Comparison of ENCODE assay signal across 9 cellular contexts in the genomic region with DNA sequence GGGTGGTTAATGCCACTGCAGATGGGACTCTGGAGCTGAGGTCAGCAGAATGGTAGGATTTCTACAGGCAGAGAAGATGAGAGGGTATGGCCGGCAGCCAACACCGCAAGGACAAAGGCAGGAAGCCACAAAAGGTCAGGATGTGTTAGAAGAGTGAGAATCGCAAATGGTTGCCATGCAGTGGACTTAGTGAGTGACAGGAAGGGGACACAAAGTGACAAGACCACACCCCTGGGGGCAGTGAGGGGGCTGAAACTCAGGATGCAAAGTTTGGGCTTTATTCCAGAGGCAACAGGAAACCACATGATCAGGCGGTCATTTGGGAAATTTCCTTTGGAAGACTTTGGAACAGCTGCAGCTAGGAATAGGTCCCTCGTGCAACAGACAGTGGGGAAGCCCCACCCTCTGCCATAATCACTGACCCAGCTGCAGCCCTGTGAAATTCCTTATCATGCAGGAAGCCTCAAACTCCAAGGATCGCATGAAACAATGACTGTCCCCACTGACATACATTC. TPM values are rescaled to one million over a fixed set of nuclear protein-coding genes. Genes with fewer than 3 reads are reported as not detected.
DNase-seq lines count a peak whose midpoint lies in the region; FAIRE-seq and TF ChIP-seq lines count a peak whose summit lies in the region.
"Had no signal": no experiment of that assay in that cellular context is flagged by ENCODE, and none has a peak within 500 bp of the region (broad histone marks: within the 10 kb centered on the region; RNA-seq: fewer than 3 reads in every experiment).

No MANE protein-coding gene starts in this region.

- peaks cover 10% of the 10 kb centered on the region for H3K36me3 Mint-ChIP-seq in activated naive CD4-positive, alpha-beta T cell treated with anti-CD3 and anti-CD28 coated beads, Interleukin-2, amount 10 ng/mL, durations not matched to agents 7 days and 5 days
- peaks cover 71% of the 10 kb centered on the region for H3K36me3 Mint-ChIP-seq in activated T-cell treated with anti-CD3 and anti-CD28 coated beads, Interleukin-2, amount 50 U/mL, for 24 hours (ENCODE audit: low read depth)

- no peaks in the 10 kb centered on the region for H3K27me3 ChIP-seq in adrenal gland

- no peaks in the 10 kb centered on the region for H3K4me1 Mint-ChIP-seq in activated naive CD4-positive, alpha-beta T cell treated with anti-CD3 and anti-CD28 coated beads, Interleukin-2, amount 10 ng/mL, durations not matched to agents 7 days and 5 days
- H3K4me1 Mint-ChIP-seq in activated T-cell treated with anti-CD3 and anti-CD28 coated beads, Interleukin-2, amount 50 U/mL, for 24 hours (ENCODE audit: low read depth) = no peaks in the 10 kb centered on the region

- CTCF ChIA-PET in activated naive CD4-positive, alpha-beta T cell treated with anti-CD3 and anti-CD28 coated beads, Interleukin-2, amount 10 ng/mL, durations not matched to agents 7 days and 5 days (lab: Charles Lee) = no interaction called here

- H3K36me3 ChIP-seq in adrenal gland (replicated peaks in 1 of 2) = peaks cover 0 to 10% of the 10 kb centered on the region in 2 donors

- H3K4me3 ChIP-seq in adrenal gland = no peak overlapping the region

- H3K9me3 Mint-ChIP-seq in activated naive CD4-positive, alpha-beta T cell treated with anti-CD3 and anti-CD28 coated beads, Interleukin-2, amount 10 ng/mL, durations not matched to agents 7 days and 5 days = peaks cover 4% of the 10 kb centered on the region
- peaks cover 11% of the 10 kb centered on the region for H3K9me3 Mint-ChIP-seq in activated T-cell treated with anti-CD3 and anti-CD28 coated beads, Interleukin-2, amount 50 U/mL, for 24 hours

- no peaks in the 10 kb centered on the region for H3K9me3 ChIP-seq in adrenal gland (replicated peaks in 1 of 3)

- 9 to 24% (median 20%) methylated on average over 6 of the region's 6 CpGs for WGBS in adrenal gland, 4 donors

- intact Hi-C loops in adrenal gland (cut with DNase I) = no loop called here

- TF ChIP-seq CTCF in adrenal gland (IDR thresholded peaks at IDR 0.05) = no peak

- DNase-seq in activated naive CD4-positive, alpha-beta T cell treated with anti-CD3 and anti-CD28 coated beads, Interleukin-2, amount 10 ng/mL, durations not matched to agents 7 days and 5 days = no peak
- DNase-seq in activated naive CD4-positive, alpha-beta T cell treated with anti-CD3 and anti-CD28 coated beads, Interleukin-2, amount 50 U/mL, for 16 hours = no peak
- DNase-seq in adrenal gland (peak; percentile 75 to 91 (median 88)), iris pigment epithelial cell (ENCODE audit: low read depth) (peak; percentile 44), ureter (ENCODE audit: low spot score) (peak; percentile 50), GM12891 (ENCODE audit: insufficient read length, low spot score) (no peak), globus pallidus (ENCODE audit: low spot score) (no peak)
- DNase-seq in activated T-cell treated with anti-CD3 and anti-CD28 coated beads, Interleukin-2, amount 50 U/mL, for 24 hours = no peak
- DNase-seq: activated gamma-delta T cell had no signal

- FAIRE-seq in GM12891 (lab: Jason Lieb, UNC) = no peak

- no peak for TF ChIP-seq POLR2A in adrenal gland (IDR thresholded peaks at IDR 0.05)
- no peak for TF ChIP-seq POLR2A in GM12891 (IDR thresholded peaks at IDR 0.05; ENCODE audit: low read depth, low read length)

- H3K27ac ChIP-seq in adrenal gland = peak overlapping the region in 1 of 5 donors; percentile 70

- no peak overlapping the region for H3K4me3 Mint-ChIP-seq in activated naive CD4-positive, alpha-beta T cell treated with anti-CD3 and anti-CD28 coated beads, Interleukin-2, amount 10 ng/mL, durations not matched to agents 7 days and 5 days
- H3K4me3 Mint-ChIP-seq in activated T-cell treated with anti-CD3 and anti-CD28 coated beads, Interleukin-2, amount 50 U/mL, for 24 hours = no peak overlapping the region

- H3K27ac Mint-ChIP-seq in activated naive CD4-positive, alpha-beta T cell treated with anti-CD3 and anti-CD28 coated beads, Interleukin-2, amount 10 ng/mL, durations not matched to agents 7 days and 5 days = peak overlapping the region; percentile 46
- H3K27ac Mint-ChIP-seq in activated T-cell treated with anti-CD3 and anti-CD28 coated beads, Interleukin-2, amount 50 U/mL, for 24 hours = no peak overlapping the region

- no peaks in the 10 kb centered on the region for H3K27me3 Mint-ChIP-seq in activated naive CD4-positive, alpha-beta T cell treated with anti-CD3 and anti-CD28 coated beads, Interleukin-2, amount 10 ng/mL, durations not matched to agents 7 days and 5 days
- H3K27me3 Mint-ChIP-seq in activated T-cell treated with anti-CD3 and anti-CD28 coated beads, Interleukin-2, amount 50 U/mL, for 24 hours = no peaks in the 10 kb centered on the region

- peaks cover 3 to 16% of the 10 kb centered on the region in 2 donors for H3K4me1 ChIP-seq in adrenal gland (replicated peaks in 1 of 2)

TF ChIP-seq in GM12891, 5 proteins besides CTCF, POLR2A, EP300 and RAD21:
- TF ChIP-seq POU2F2 (IDR thresholded peaks at IDR 0.05; ENCODE audit: low read depth, low read length) (no peak), POLR2AphosphoS5 (IDR thresholded peaks at IDR 0.05; ENCODE audit: low read depth, low read length) (no peak), PAX5 (IDR thresholded peaks at IDR 0.05; ENCODE audit: insufficient read depth, low read length, severe bottlenecking) (no peak), TAF1 (IDR thresholded peaks at IDR 0.05; ENCODE audit: low read depth, low read length) (no peak), SPI1 (IDR thresholded peaks at IDR 0.05; ENCODE audit: low read depth, low read length) (no peak)

RNA-seq across cellular contexts. Expression of a gene that starts 14.2 kb away (rescaled TPM):
- total RNA-seq in adrenal gland (1 to 10 TPM; 1.2 to 7.3 (median 5.0) TPM), ureter (7.5 TPM)
- polyA plus RNA-seq in adrenal gland = 10 to 100 TPM in 1 of 3 donors, 1 to 10 TPM in 2; 2.3 to 18.4 (median 8.3) TPM
- 0.24 TPM for polyA plus RNA-seq in GM12891 (2012; ENCODE audit: low read depth, missing spikeins)

Comparison
In these comparisons a context has a peak if more than half of its experiments do, and no peak if none do; other contexts are left out.
1. DNase-seq: peak in adrenal gland (7 of 7), iris pigment epithelial cell (single experiment) and ureter (single experiment); none in activated naive CD4-positive, alpha-beta T cell treated with anti-CD3 and anti-CD28 coated beads, Interleukin-2, amount 10 ng/mL, durations not matched to agents 7 days and 5 days (single experiment), activated naive CD4-positive, alpha-beta T cell treated with anti-CD3 and anti-CD28 coated beads, Interleukin-2, amount 50 U/mL, for 16 hours (single experiment), GM12891 (single experiment), globus pallidus (single experiment) and activated T-cell treated with anti-CD3 and anti-CD28 coated beads, Interleukin-2, amount 50 U/mL, for 24 hours (single experiment).